Comparison of ENCODE assay signal across 10 cellular contexts in genomic region chr22:45612940-45613339, GRCh38. TPM values are rescaled to one million over a fixed set of nuclear protein-coding genes. Genes with fewer than 3 reads are reported as not detected.
DNase-seq lines count a peak whose midpoint lies in the region; ATAC-seq and TF ChIP-seq lines count a peak whose summit lies in the region.
"Had no signal": no experiment of that assay in that cellular context is flagged by ENCODE, and none has a peak within 500 bp of the region (broad histone marks: within the 10 kb centered on the region; RNA-seq: fewer than 3 reads in every experiment).

No MANE protein-coding gene starts in this region.

- 62 to 76% methylated on average over 7 to 15 of the region's 15 CpGs for WGBS in testis, 2 donors

- ATAC-seq in sciatic nerve: peak; percentile 21
- ATAC-seq in HG02885 (IDR thresholded peaks at IDR 0.05; ENCODE audit: poor library complexity, unreplicated experiment): no peak
- ATAC-seq in HG02798 (IDR thresholded peaks at IDR 0.05; ENCODE audit: poor library complexity, unreplicated experiment): no peak

- no peak overlapping the region for H3K4me3 ChIP-seq in CD8-positive, alpha-beta memory T cell (ENCODE audit: low read length)
- no peak overlapping the region for H3K4me3 ChIP-seq in fibroblast of the aortic adventitia (ENCODE audit: low read depth, low read length)
- no peak overlapping the region for H3K4me3 ChIP-seq in testis

- H3K4me3 Mint-ChIP-seq in CD8-positive, alpha-beta memory T cell: peak overlapping the region in 4 of 7 donors; percentile 1 to 69 (median 36)
- no peak overlapping the region for H3K4me3 Mint-ChIP-seq in activated CD4-positive, alpha-beta memory T cell treated with anti-CD3 and anti-CD28 coated beads for 36 hours

- H3K27ac ChIP-seq in CD8-positive, alpha-beta memory T cell (ENCODE audit: low read depth, low read length): no peak overlapping the region
- H3K27ac ChIP-seq in testis: no peak overlapping the region
- H3K27ac ChIP-seq: VCaP had no signal

- no peak for TF ChIP-seq CTCF in fibroblast of the aortic adventitia (IDR thresholded peaks at IDR 0.05; ENCODE audit: insufficient read depth, low read length)
- TF ChIP-seq CTCF in testis (IDR thresholded peaks at IDR 0.05): no peak

- H3K27me3 ChIP-seq in CD8-positive, alpha-beta memory T cell (ENCODE audit: insufficient read depth, low read length, poor library complexity, severe bottlenecking): no peaks in the 10 kb centered on the region
- no peaks in the 10 kb centered on the region for H3K27me3 ChIP-seq in testis

- peaks cover 0 to 2% of the 10 kb centered on the region in 2 donors for H3K27me3 Mint-ChIP-seq in CD8-positive, alpha-beta memory T cell
- H3K27me3 Mint-ChIP-seq in activated CD4-positive, alpha-beta memory T cell treated with anti-CD3 and anti-CD28 coated beads for 36 hours: no peaks in the 10 kb centered on the region

- H3K4me1 ChIP-seq in CD8-positive, alpha-beta memory T cell (ENCODE audit: insufficient read depth, low read length): no peaks in the 10 kb centered on the region
- no peaks in the 10 kb centered on the region for H3K4me1 ChIP-seq in testis

- peak overlapping the region in 7 of 8 donors; percentile 54 to 91 (median 84) for H3K27ac Mint-ChIP-seq in CD8-positive, alpha-beta memory T cell
- H3K27ac Mint-ChIP-seq in activated CD4-positive, alpha-beta memory T cell treated with anti-CD3 and anti-CD28 coated beads for 36 hours: peak overlapping the region; percentile 61

- CTCF ChIA-PET in CD8-positive, alpha-beta memory T cell (lab: Charles Lee): no interaction called here
- CTCF ChIA-PET in activated CD4-positive, alpha-beta memory T cell treated with anti-CD3 and anti-CD28 coated beads for 36 hours (lab: Charles Lee): no interaction called here

- no peak for DNase-seq in CD8-positive, alpha-beta memory T cell
- DNase-seq in activated CD4-positive, alpha-beta memory T cell treated with anti-CD3 and anti-CD28 coated beads for 36 hours: no peak
- peak; percentile 47 for DNase-seq in fibroblast of the aortic adventitia (ENCODE audit: low read depth)
- DNase-seq in sciatic nerve (ENCODE audit: low spot score): no peak
- DNase-seq in testis: no peak
- DNase-seq in activated CD4-positive, CD25-positive, alpha-beta regulatory T cell (lab: John Stamatoyannopoulos, UW): no peak
- DNase-seq: NCI-H748 treated with DMSO at 0.1 percent for 48 hours had no signal

- no peak for TF ChIP-seq POLR2A in testis (IDR thresholded peaks at IDR 0.05)

- POLR2A ChIA-PET in CD8-positive, alpha-beta memory T cell (lab: Charles Lee): no interaction called here
- POLR2A ChIA-PET in activated CD4-positive, alpha-beta memory T cell treated with anti-CD3 and anti-CD28 coated beads for 36 hours (lab: Charles Lee): no interaction called here

- no peaks in the 10 kb centered on the region for H3K36me3 ChIP-seq in CD8-positive, alpha-beta memory T cell (ENCODE audit: insufficient read depth, low read length)
- no peaks in the 10 kb centered on the region for H3K36me3 ChIP-seq in testis (ENCODE audit: low read depth, missing control alignments)

- H3K9me3 Mint-ChIP-seq in CD8-positive, alpha-beta memory T cell: no peaks in the 10 kb centered on the region
- no peaks in the 10 kb centered on the region for H3K9me3 Mint-ChIP-seq in activated CD4-positive, alpha-beta memory T cell treated with anti-CD3 and anti-CD28 coated beads for 36 hours

- no peaks in the 10 kb centered on the region for H3K36me3 Mint-ChIP-seq in CD8-positive, alpha-beta memory T cell
- H3K36me3 Mint-ChIP-seq in activated CD4-positive, alpha-beta memory T cell treated with anti-CD3 and anti-CD28 coated beads for 36 hours: no peaks in the 10 kb centered on the region

- peaks cover 18 to 21% (median 21%) of the 10 kb centered on the region in 3 donors for H3K4me1 Mint-ChIP-seq in CD8-positive, alpha-beta memory T cell
- H3K4me1 Mint-ChIP-seq in activated CD4-positive, alpha-beta memory T cell treated with anti-CD3 and anti-CD28 coated beads for 36 hours (ENCODE audit: low read depth): peaks cover 8% of the 10 kb centered on the region

- intact Hi-C loops in activated CD4-positive, alpha-beta memory T cell treated with anti-CD3 and anti-CD28 coated beads for 36 hours (cut with micrococcal nuclease): no loop called here
- intact Hi-C loops in sciatic nerve (cut with DNase I): loop anchor here (10.0 kb wide), 1 partner anchor 638 kb away; no protein-coding TSS in a partner anchor
- intact Hi-C loops in testis (cut with DNase I; ENCODE audit: low total_unique reads): no loop called here

- H3K9me3 ChIP-seq in CD8-positive, alpha-beta memory T cell (ENCODE audit: low read length): no peaks in the 10 kb centered on the region
- H3K9me3 ChIP-seq in testis: no peaks in the 10 kb centered on the region

RNA-seq across cellular contexts. Expression of gene ATXN10, which starts 58.7 kb away (rescaled TPM):
- total RNA-seq in CD8-positive, alpha-beta memory T cell: 100 to 1,000 TPM; 122 to 123 TPM
- 95.7 TPM for polyA plus RNA-seq in CD8-positive, alpha-beta memory T cell
- 10 to 100 TPM; 88.6 to 89.9 TPM for total RNA-seq in activated CD4-positive, alpha-beta memory T cell treated with anti-CD3 and anti-CD28 coated beads for 36 hours
- total RNA-seq in fibroblast of the aortic adventitia (ENCODE audit: low replicate concordance) (130 and 261 TPM in 2 replicates), sciatic nerve (130 TPM), testis (100 to 1,000 TPM; 171 to 176 TPM)
- polyA plus RNA-seq in testis (ENCODE audit: insufficient read depth, low read depth, low replicate concordance): 204 TPM
